36 cellular contexts compared by ENCODE assay signal in genomic region chr20:44841955-44842354, GRCh38. TPM values are rescaled to one million over a fixed set of nuclear protein-coding genes. Genes with fewer than 3 reads are reported as not detected.
"Had no signal": no experiment of that assay in that cellular context is flagged by ENCODE, and none has a peak within 500 bp of the region (broad histone marks: within the 10 kb centered on the region; RNA-seq: fewer than 3 reads in every experiment).

No MANE protein-coding gene starts in this region.

- FAIRE-seq: bronchial epithelial cell, TTC549 had no signal

- H3K4me3 ChIP-seq: adrenal gland, cardiac muscle cell had no signal

- H3K4me3 Mint-ChIP-seq: activated B cell treated with CpG ODN at 0.5 μM for 24 hours; activated CD4-positive, alpha-beta memory T cell treated with anti-CD3 and anti-CD28 coated beads for 36 hours; activated CD4-positive, alpha-beta T cell treated with anti-CD3 and anti-CD28 coated beads, Interleukin-2, amount 10 ng/mL, durations not matched to agents 24 days and 14 days; activated CD8-positive, alpha-beta T cell treated with anti-CD3 and anti-CD28 coated beads for 36 hours; activated naive CD8-positive, alpha-beta T cell treated with anti-CD3 and anti-CD28 coated beads for 36 hours; activated T-cell treated with anti-CD3 and anti-CD28 coated beads, Interleukin-2, amount 50 U/mL, for 4 hours; activated T-cell treated with anti-CD3 and anti-CD28 coated beads, Interleukin-2, amount 50 U/mL, for 72 hours; activated T-helper 1 cell treated with anti-CD3 and anti-CD28 coated beads, Interleukin-12 subunit alpha, Interleukin-12 subunit beta, Interleukin-2, Interleukin-4 antibody, amounts not matched to agents 30 ng/mL and 10 ng/mL and 1 ng/mL, durations not matched to agents 14 hours and 24 hours and 36 hours; activated T-helper 17 cell treated with anti-CD3 and anti-CD28 coated beads, Interleukin-2, amount 50 U/mL, for 72 hours; brain; central memory CD8-positive, alpha-beta T cell; T-cell; T-helper 17 cell; T-helper 2 cell treated with Interferon-gamma antibody and Interleukin-4, amounts not matched to agents 5 μg/mL and 100 μg/mL, for 36 hours had no signal

- ATAC-seq: activated CD8-positive, alpha-beta T cell treated with anti-CD3 and anti-CD28 coated beads for 36 hours; activated naive CD4-positive, alpha-beta T cell treated with anti-CD3 and anti-CD28 coated beads, Interleukin-2, amount 50 U/mL, for 72 hours; activated T-cell treated with anti-CD3 and anti-CD28 coated beads, Interleukin-2, amount 50 U/mL, for 4 hours; activated T-cell treated with anti-CD3 and anti-CD28 coated beads, Interleukin-2, amount 50 U/mL, for 72 hours; activated T-helper 17 cell treated with anti-CD3 and anti-CD28 coated beads, Interleukin-2, amount 50 U/mL, for 72 hours; T-cell; T-helper 17 cell had no signal

- H3K9me3 ChIP-seq: adrenal gland had no signal

- H3K4me1 ChIP-seq: adrenal gland had no signal

- DNase-seq: activated B cell treated with CpG ODN at 0.5 μM for 24 hours; activated CD4-positive, alpha-beta memory T cell treated with anti-CD3 and anti-CD28 coated beads for 36 hours; activated CD4-positive, alpha-beta T cell treated with anti-CD3 and anti-CD28 coated beads for 4 hours; activated CD4-positive, alpha-beta T cell treated with anti-CD3 and anti-CD28 coated beads, Interleukin-2, amount 10 ng/mL, durations not matched to agents 24 days and 14 days; activated CD4-positive, alpha-beta T cell treated with anti-CD3 and anti-CD28 coated beads, Interleukin-2, amount 50 U/mL, for 1 hour; activated CD4-positive, alpha-beta T cell treated with anti-CD3 and anti-CD28 coated beads, Interleukin-2, amount 50 U/mL, for 4 hours; activated CD4-positive, CD25-positive, alpha-beta regulatory T cell treated with anti-CD3 and anti-CD28 coated beads, Interleukin-2, amount 50 U/mL, for 72 hours; activated CD8-positive, alpha-beta memory T cell treated with anti-CD3 and anti-CD28 coated beads, Interleukin-2, amount 50 U/mL, for 4 hours; activated CD8-positive, alpha-beta T cell treated with anti-CD3 and anti-CD28 coated beads for 36 hours; activated effector memory CD4-positive, alpha-beta T cell treated with anti-CD3 and anti-CD28 coated beads, Interleukin-2, amount 50 U/mL, for 16 hours; activated gamma-delta T cell treated with Interleukin-2 at 50 U/mL for 16 hours; activated naive CD4-positive, alpha-beta T cell treated with anti-CD3 and anti-CD28 coated beads, Interleukin-2, amount 50 U/mL, for 16 hours; activated naive CD4-positive, alpha-beta T cell treated with Interleukin-2 at 50 U/mL for 16 hours; activated naive CD8-positive, alpha-beta T cell treated with anti-CD3 and anti-CD28 coated beads for 36 hours; activated T-cell treated with anti-CD3 and anti-CD28 coated beads for 4 hours; activated T-cell treated with anti-CD3 and anti-CD28 coated beads, Interleukin-2, amount 50 U/mL, for 1 hour; activated T-cell treated with anti-CD3 and anti-CD28 coated beads, Interleukin-2, amount 50 U/mL, for 4 hours; activated T-cell treated with anti-CD3 and anti-CD28 coated beads, Interleukin-2, amount 50 U/mL, for 72 hours; adrenal gland; amniotic stem cell; aorta; caudate nucleus; T-cell; T-helper 17 cell; T-helper 9 cell had no signal

- H3K36me3 Mint-ChIP-seq: activated CD4-positive, alpha-beta memory T cell treated with anti-CD3 and anti-CD28 coated beads for 36 hours; activated naive CD8-positive, alpha-beta T cell treated with anti-CD3 and anti-CD28 coated beads for 36 hours; brain; T-cell had no signal

- H3K27ac ChIP-seq: adrenal gland, cardiac muscle cell, VCaP had no signal

- H3K27me3 ChIP-seq: cardiac muscle cell had no signal

- H3K27ac Mint-ChIP-seq: activated B cell treated with CpG ODN at 0.5 μM for 24 hours; activated CD4-positive, alpha-beta memory T cell treated with anti-CD3 and anti-CD28 coated beads for 36 hours; activated CD4-positive, alpha-beta T cell treated with anti-CD3 and anti-CD28 coated beads, Interleukin-2, amount 10 ng/mL, durations not matched to agents 24 days and 14 days; activated CD8-positive, alpha-beta T cell treated with anti-CD3 and anti-CD28 coated beads for 36 hours; activated naive CD4-positive, alpha-beta T cell treated with anti-CD3 and anti-CD28 coated beads, Interleukin-2, amount 50 U/mL, for 72 hours; activated naive CD8-positive, alpha-beta T cell treated with anti-CD3 and anti-CD28 coated beads for 36 hours; activated T-cell treated with anti-CD3 and anti-CD28 coated beads, Interleukin-2, amount 50 U/mL, for 72 hours; activated T-helper 1 cell treated with anti-CD3 and anti-CD28 coated beads, Interleukin-12 subunit alpha, Interleukin-12 subunit beta, Interleukin-2, Interleukin-4 antibody, amounts not matched to agents 30 ng/mL and 10 ng/mL and 1 ng/mL, durations not matched to agents 14 hours and 24 hours and 36 hours; activated T-helper 17 cell treated with anti-CD3 and anti-CD28 coated beads, Interleukin-2, amount 50 U/mL, for 72 hours; brain; T-cell; T-helper 17 cell; T-helper 2 cell treated with Interferon-gamma antibody and Interleukin-4, amounts not matched to agents 5 μg/mL and 100 μg/mL, for 36 hours had no signal

- H3K4me1 Mint-ChIP-seq: activated B cell treated with CpG ODN at 0.5 μM for 24 hours; activated CD4-positive, alpha-beta T cell treated with anti-CD3 and anti-CD28 coated beads, Interleukin-2, amount 10 ng/mL, durations not matched to agents 24 days and 14 days; activated naive CD8-positive, alpha-beta T cell treated with anti-CD3 and anti-CD28 coated beads for 36 hours; activated T-helper 17 cell treated with anti-CD3 and anti-CD28 coated beads, Interleukin-2, amount 50 U/mL, for 72 hours; brain; central memory CD8-positive, alpha-beta T cell; T-cell had no signal

- H3K9me3 Mint-ChIP-seq: activated CD4-positive, alpha-beta memory T cell treated with anti-CD3 and anti-CD28 coated beads for 36 hours; activated CD4-positive, alpha-beta T cell treated with anti-CD3 and anti-CD28 coated beads, Interleukin-2, amount 10 ng/mL, durations not matched to agents 24 days and 14 days; activated CD8-positive, alpha-beta T cell treated with anti-CD3 and anti-CD28 coated beads for 36 hours; activated naive CD8-positive, alpha-beta T cell treated with anti-CD3 and anti-CD28 coated beads for 36 hours; activated T-helper 1 cell treated with anti-CD3 and anti-CD28 coated beads, Interleukin-12 subunit alpha, Interleukin-12 subunit beta, Interleukin-2, Interleukin-4 antibody, amounts not matched to agents 30 ng/mL and 10 ng/mL and 1 ng/mL, durations not matched to agents 14 hours and 24 hours and 36 hours; T-helper 2 cell treated with Interferon-gamma antibody and Interleukin-4, amounts not matched to agents 5 μg/mL and 100 μg/mL, for 36 hours had no signal

- H3K36me3 ChIP-seq: adrenal gland, cardiac muscle cell had no signal

RNA-seq across cellular contexts. Expression of gene RIMS4, which starts 31.6 kb away (rescaled TPM):
- total RNA-seq: activated B cell treated with CpG ODN at 0.5 μM for 24 hours; activated CD4-positive, alpha-beta memory T cell treated with anti-CD3 and anti-CD28 coated beads for 36 hours; activated CD4-positive, alpha-beta T cell treated with anti-CD3 and anti-CD28 coated beads, Interleukin-2, amount 10 ng/mL, durations not matched to agents 24 days and 14 days; activated CD8-positive, alpha-beta T cell treated with anti-CD3 and anti-CD28 coated beads for 36 hours; activated T-helper 1 cell treated with anti-CD3 and anti-CD28 coated beads, Interleukin-12 subunit alpha, Interleukin-12 subunit beta, Interleukin-2, Interleukin-4 antibody, amounts not matched to agents 30 ng/mL and 10 ng/mL and 1 ng/mL, durations not matched to agents 14 hours and 24 hours and 36 hours; bronchial epithelial cell; T-helper 1 cell treated with Interleukin-12 subunit alpha and Interleukin-12 subunit beta and Interleukin-4 antibody, amounts not matched to agents 30 ng/mL and 1 ng/mL, for 36 hours; T-helper 17 cell had no signal
